In genomic region chr4:13548059-13548983, GRCh38 we compare ENCODE assay signal across 8 cellular contexts. TPM values are rescaled to one million over a fixed set of nuclear protein-coding genes. Genes with fewer than 3 reads are reported as not detected.
DNase-seq lines count a peak whose midpoint lies in the region; ATAC-seq, FAIRE-seq and TF ChIP-seq lines count a peak whose summit lies in the region.

No MANE protein-coding gene starts in this region.

- 0 out of 2 replicates have a peak, but pooled peaks cover 2% of the 10 kb centered on the region for H4K20me1 ChIP-seq in GM23338 (replicated peaks; ENCODE audit: insufficient read depth)

- H3K4me3 ChIP-seq in GM23338: peak overlapping the region; percentile 87
- H3K4me3 ChIP-seq in mucosa of stomach (ENCODE audit: low read length): no peak overlapping the region

- peaks cover 49% of the 10 kb centered on the region for H3K27me3 Mint-ChIP-seq in GM23338 (ENCODE audit: insufficient read depth, low read depth, poor library complexity)
- H3K27me3 Mint-ChIP-seq in activated B cell treated with CpG ODN at 0.5 μM for 24 hours: peaks cover 53% of the 10 kb centered on the region

- H3K27ac Mint-ChIP-seq in GM23338 (no peak overlapping the region), activated B cell treated with CpG ODN at 0.5 μM for 24 hours (peak overlapping the region; percentile 9)

- no peak for FAIRE-seq in GM12892 (lab: Jason Lieb, UNC)

- H3F3A ChIP-seq in GM23338 (replicated peaks; ENCODE audit: low read depth): peaks cover 4% of the 10 kb centered on the region

- TF ChIP-seq CTCF in GM23338 (conservative IDR thresholded peaks at IDR 0.05; ENCODE audit: low read depth in 2 of 2) (no peak), activated B cell treated with CpG ODN at 0.5 μM for 24 hours (IDR thresholded peaks at IDR 0.05) (no peak)

- H3K4me3 Mint-ChIP-seq in GM23338: peak overlapping the region; percentile 86
- peak overlapping the region; percentile 72 for H3K4me3 Mint-ChIP-seq in activated B cell treated with CpG ODN at 0.5 μM for 24 hours

- no peaks in the 10 kb centered on the region for H3K79me2 ChIP-seq in GM23338 (replicated peaks; ENCODE audit: insufficient read depth)

- peak; percentile 50 for DNase-seq in COLO668 (lab: John Stamatoyannopoulos, UW; ENCODE audit: unreplicated experiment)
- peak; percentile 3 for DNase-seq in GM23338 (ENCODE audit: low spot score)
- no peak for DNase-seq in activated B cell treated with CpG ODN at 0.5 μM for 24 hours
- DNase-seq in GM12892 (ENCODE audit: insufficient read length): no peak
- no peak for DNase-seq in caudate nucleus (lab: John Stamatoyannopoulos, UW)
- DNase-seq in inferior parietal cortex (ENCODE audit: extremely low spot score): no peak

- peak overlapping the region; percentile 94 for H3K4me2 ChIP-seq in GM23338

- H3K4me1 Mint-ChIP-seq in GM23338 (peaks cover 15% of the 10 kb centered on the region), activated B cell treated with CpG ODN at 0.5 μM for 24 hours (peaks cover 33% of the 10 kb centered on the region)

- CTCF ChIA-PET in activated B cell treated with CpG ODN at 0.5 μM for 24 hours (lab: Charles Lee): interaction anchor here (0.7 to 1.3 kb wide), 6 partner anchors 13 to 1782 kb away, joined by 3 to 4 read pairs (median 3); no protein-coding TSS in a partner anchor

- no peak for TF ChIP-seq POLR2A in GM12892 (IDR thresholded peaks at IDR 0.05; ENCODE audit: low read depth, low read length)

- H3K9me3 ChIP-seq in mucosa of stomach (ENCODE audit: control insufficient read depth, low read length): no peaks in the 10 kb centered on the region

- intact Hi-C loops in activated B cell treated with CpG ODN at 0.5 μM for 24 hours (cut with micrococcal nuclease): loop anchor here (5.0 kb wide), 2 partner anchors 64 to 79 kb away; partner anchors contain the start of gene BOD1L1

- peaks cover 4% of the 10 kb centered on the region; the same call in 1 of the 3 replicates for H3K36me3 Mint-ChIP-seq in GM23338 (ENCODE audit: low read depth)
- no peaks in the 10 kb centered on the region for H3K36me3 Mint-ChIP-seq in activated B cell treated with CpG ODN at 0.5 μM for 24 hours (ENCODE audit: low read depth)

- H3K27me3 ChIP-seq in GM23338 (ENCODE audit: insufficient read depth): peaks cover 72% of the 10 kb centered on the region
- H3K27me3 ChIP-seq in mucosa of stomach (ENCODE audit: control insufficient read depth, insufficient read depth, low read length): peaks cover 64% of the 10 kb centered on the region

- no peaks in the 10 kb centered on the region for H3K36me3 ChIP-seq in GM23338 (ENCODE audit: insufficient read depth)
- H3K36me3 ChIP-seq in mucosa of stomach (ENCODE audit: control insufficient read depth, insufficient read depth, low read length): no peaks in the 10 kb centered on the region

- H3K27ac ChIP-seq in GM23338 (ENCODE audit: low read depth): no peak overlapping the region
- H3K27ac ChIP-seq in caudate nucleus (ENCODE audit: low read depth, low read length): no peak overlapping the region

- H3K9me3 Mint-ChIP-seq in GM23338 (peaks cover 4% of the 10 kb centered on the region), activated B cell treated with CpG ODN at 0.5 μM for 24 hours (peaks cover 8% of the 10 kb centered on the region)

- peaks cover 28% of the 10 kb centered on the region for H3K4me1 ChIP-seq in GM23338 (ENCODE audit: insufficient read depth)
- H3K4me1 ChIP-seq in mucosa of stomach (ENCODE audit: control insufficient read depth, insufficient read depth, low read length): peaks cover 19% of the 10 kb centered on the region

- peak overlapping the region; percentile 47 for H3K9ac ChIP-seq in mucosa of stomach (ENCODE audit: low read length)

- H3K9me2 ChIP-seq in GM23338 (ENCODE audit: insufficient read depth): no peaks in the 10 kb centered on the region; the same call in 1 of the 2 replicates

- peak overlapping the region; percentile 99 for H2AFZ ChIP-seq in GM23338

- POLR2A ChIA-PET in activated B cell treated with CpG ODN at 0.5 μM for 24 hours (lab: Charles Lee): no interaction called here

- ATAC-seq in GM23338 (no peak; the same call in 2 of the 3 replicates), activated B cell treated with CpG ODN at 0.5 μM for 24 hours (ENCODE audit: low read depth) (no peak), HG02623 (IDR thresholded peaks at IDR 0.05; ENCODE audit: unreplicated experiment) (no peak)

TF ChIP-seq in GM23338, 12 proteins besides CTCF, POLR2A, EP300 and RAD21:
- TF ChIP-seq ZNF114 (CRISPR knock-in tag; IDR thresholded peaks at IDR 0.05) (no peak), EZH2 (IDR thresholded peaks at IDR 0.05; ENCODE audit: low read depth, unreplicated experiment) (peak; percentile 27)
TF ChIP-seq in GM23338: peak in this region for 1.

RNA-seq across cellular contexts. Expression of gene NKX3-2, which starts 4.0 kb away (rescaled TPM):
- total RNA-seq in GM23338 (2014; rRNA removed; shearing (Covaris generic)): 0.14 TPM in 1 of 2 replicates, not detected in the other
- polyA plus RNA-seq in GM23338 (2016; fragmentation: Nextera tagmentation; extraction: Ambion mirVana): not detected in 2 replicates
- total RNA-seq in activated B cell treated with CpG ODN at 0.5 μM for 24 hours: not detected in 2 replicates
- polyA plus RNA-seq in GM12892 (2012; ENCODE audit: missing spikeins): not detected

Comparison
In these comparisons a context has a peak if more than half of its experiments do, and no peak if none do; other contexts are left out.
1. DNase-seq: peak in COLO668 (single experiment) and GM23338 (single experiment); none in activated B cell treated with CpG ODN at 0.5 μM for 24 hours (single experiment), GM12892 (single experiment), caudate nucleus (0 of 61) and inferior parietal cortex (single experiment).